ENCODE assay signal across 10 cellular contexts in genomic region chr20:43515628-43516027, GRCh38. TPM values are rescaled to one million over a fixed set of nuclear protein-coding genes. Genes with fewer than 3 reads are reported as not detected.
DNase-seq lines count a peak whose midpoint lies in the region; ATAC-seq and TF ChIP-seq lines count a peak whose summit lies in the region.
"Had no signal": no experiment of that assay in that cellular context is flagged by ENCODE, and none has a peak within 500 bp of the region (broad histone marks: within the 10 kb centered on the region; RNA-seq: fewer than 3 reads in every experiment).

No MANE protein-coding gene starts in this region.

- H3K27me3 Mint-ChIP-seq in CD4-positive, alpha-beta memory T cell = no peaks in the 10 kb centered on the region
- no peaks in the 10 kb centered on the region for H3K27me3 Mint-ChIP-seq in activated naive CD8-positive, alpha-beta T cell treated with anti-CD3 and anti-CD28 coated beads, Interleukin-2, amount 50 U/mL, for 24 hours
- peaks cover 8 to 11% (median 10%) of the 10 kb centered on the region in 3 donors for H3K27me3 Mint-ChIP-seq in naive B cell

- no peaks in the 10 kb centered on the region for H3K9me3 Mint-ChIP-seq in CD4-positive, alpha-beta memory T cell
- no peaks in the 10 kb centered on the region for H3K9me3 Mint-ChIP-seq in activated naive CD8-positive, alpha-beta T cell treated with anti-CD3 and anti-CD28 coated beads, Interleukin-2, amount 50 U/mL, for 24 hours
- peaks cover 0 to 7% (median 0%) of the 10 kb centered on the region in 7 donors for H3K9me3 Mint-ChIP-seq in naive B cell

- DNase-seq in CD4-positive, alpha-beta memory T cell = no peak
- DNase-seq in activated naive CD8-positive, alpha-beta T cell treated with anti-CD3 and anti-CD28 coated beads, Interleukin-2, amount 50 U/mL, for 24 hours = no peak
- DNase-seq in naive B cell (no peak), NCI-H2227 (lab: John Stamatoyannopoulos, UW; ENCODE audit: unreplicated experiment) (no peak), NCI-H2081 (lab: John Stamatoyannopoulos, UW) (no peak)
- DNase-seq: NCI-H1092 treated with DMSO at 0.1 percent for 48 hours had no signal

- no peak overlapping the region for H3K9ac ChIP-seq in KMS-11

- no peaks in the 10 kb centered on the region for H3K79me2 ChIP-seq in KMS-11 (ENCODE audit: insufficient read depth, low read depth)

- POLR2A ChIA-PET in CD4-positive, alpha-beta memory T cell (lab: Charles Lee; ENCODE audit: partially characterized antibody) = interaction anchor here (2.8 kb wide), 1 partner anchor 58 kb away, joined by 21 read pairs; the partner anchor contains the start of gene SRSF6

- no peaks in the 10 kb centered on the region for H3K9me3 ChIP-seq in CD4-positive, alpha-beta memory T cell (ENCODE audit: control insufficient read depth in 1 of 2, low read length in 2 of 2)

- no peak overlapping the region for H3K4me3 ChIP-seq in CD4-positive, alpha-beta memory T cell (ENCODE audit: low read length in 2 of 2)
- H3K4me3 ChIP-seq in KMS-11 (IDR thresholded peaks at IDR 0.05; ENCODE audit: insufficient read depth, low read depth, low read length) = no peak overlapping the region

- peaks cover 6 to 24% (median 13%) of the 10 kb centered on the region in 4 donors for H3K4me1 Mint-ChIP-seq in CD4-positive, alpha-beta memory T cell
- H3K4me1 Mint-ChIP-seq in activated naive CD8-positive, alpha-beta T cell treated with anti-CD3 and anti-CD28 coated beads, Interleukin-2, amount 50 U/mL, for 24 hours = peaks cover 5% of the 10 kb centered on the region
- peaks cover 10 to 20% (median 20%) of the 10 kb centered on the region in 3 donors for H3K4me1 Mint-ChIP-seq in naive B cell

- no peak overlapping the region for H2AFZ ChIP-seq in KMS-11 (ENCODE audit: low read depth)

- H3K27ac Mint-ChIP-seq in CD4-positive, alpha-beta memory T cell = peak overlapping the region in 1 of 7 donors; percentile 53
- H3K27ac Mint-ChIP-seq in activated naive CD8-positive, alpha-beta T cell treated with anti-CD3 and anti-CD28 coated beads, Interleukin-2, amount 50 U/mL, for 24 hours = no peak overlapping the region
- peak overlapping the region in 1 of 6 donors; percentile 21 for H3K27ac Mint-ChIP-seq in naive B cell

- H3K27ac ChIP-seq in CD4-positive, alpha-beta memory T cell (ENCODE audit: low read depth, low read length) = no peak overlapping the region
- no peak overlapping the region for H3K27ac ChIP-seq in KMS-11

- CTCF ChIA-PET in CD4-positive, alpha-beta memory T cell (lab: Charles Lee; ENCODE audit: partially characterized antibody) = interaction anchor here (1.2 to 2.2 kb wide), 2 partner anchors 10 to 59 kb away, joined by 3 to 8 read pairs; no protein-coding TSS in a partner anchor

- H3K4me3 Mint-ChIP-seq in CD4-positive, alpha-beta memory T cell = peak overlapping the region in 7 of 8 donors; percentile 36 to 96 (median 89)
- peak overlapping the region; percentile 91 for H3K4me3 Mint-ChIP-seq in activated naive CD8-positive, alpha-beta T cell treated with anti-CD3 and anti-CD28 coated beads, Interleukin-2, amount 50 U/mL, for 24 hours
- peak overlapping the region in 6 of 8 donors; percentile 31 to 97 (median 95) for H3K4me3 Mint-ChIP-seq in naive B cell

- peaks cover 12% of the 10 kb centered on the region for H3K4me1 ChIP-seq in CD4-positive, alpha-beta memory T cell (ENCODE audit: insufficient read depth, low read length)
- H3K4me1 ChIP-seq in KMS-11 (ENCODE audit: low read depth, poor library complexity, severe bottlenecking) = no peaks in the 10 kb centered on the region

- no peaks in the 10 kb centered on the region for H4K20me1 ChIP-seq in KMS-11 (ENCODE audit: insufficient read depth)

- no peak for TF ChIP-seq CTCF in KMS-11 (conservative IDR thresholded peaks at IDR 0.05; ENCODE audit: low read depth, low read length)

- ATAC-seq in activated naive CD8-positive, alpha-beta T cell treated with anti-CD3 and anti-CD28 coated beads, Interleukin-2, amount 50 U/mL, for 24 hours = no peak
- ATAC-seq in naive B cell (ENCODE audit: low read depth in 2 of 2) (no peak), HG03442 (IDR thresholded peaks at IDR 0.05; ENCODE audit: unreplicated experiment) (no peak), HG02588 (IDR thresholded peaks at IDR 0.05; ENCODE audit: unreplicated experiment) (no peak)

- peak overlapping the region; percentile 25; the same call in 1 of the 2 replicates for H3K4me2 ChIP-seq in KMS-11

- H3K27me3 ChIP-seq in CD4-positive, alpha-beta memory T cell (ENCODE audit: insufficient read depth, low read length) = no peaks in the 10 kb centered on the region
- H3K27me3 ChIP-seq in KMS-11 (ENCODE audit: insufficient read depth, low read depth) = no peaks in the 10 kb centered on the region

- H3K36me3 ChIP-seq in CD4-positive, alpha-beta memory T cell (ENCODE audit: insufficient read depth, low read length) = no peaks in the 10 kb centered on the region
- no peaks in the 10 kb centered on the region for H3K36me3 ChIP-seq in KMS-11 (ENCODE audit: insufficient read depth)

- peaks cover 4 to 8% of the 10 kb centered on the region in 2 donors for H3K36me3 Mint-ChIP-seq in CD4-positive, alpha-beta memory T cell
- no peaks in the 10 kb centered on the region for H3K36me3 Mint-ChIP-seq in activated naive CD8-positive, alpha-beta T cell treated with anti-CD3 and anti-CD28 coated beads, Interleukin-2, amount 50 U/mL, for 24 hours (ENCODE audit: low read depth)
- H3K36me3 Mint-ChIP-seq in naive B cell = no peaks in the 10 kb centered on the region

- intact Hi-C loops in CD4-positive, alpha-beta memory T cell (cut with micrococcal nuclease) = no loop called here

RNA-seq across cellular contexts. Expression of gene L3MBTL1, which starts 8.1 kb away (rescaled TPM):
- total RNA-seq in CD4-positive, alpha-beta memory T cell = 10 to 100 TPM; 18.3 to 22.5 TPM
- 1 to 10 TPM; 1.3 to 1.4 TPM for polyA plus RNA-seq in CD4-positive, alpha-beta memory T cell
- polyA plus RNA-seq in naive B cell (ENCODE audit: low read depth in 6 of 6) = 1 to 10 TPM in 5 of 6 donors, under 1 TPM in 1; 0.78 to 2.8 (median 1.4) TPM

RNA-seq across cellular contexts. Expression of gene SGK2, which starts 43.2 kb away (rescaled TPM):
- 1 to 10 TPM in 1 of 2 experiments, under 1 TPM in 1; 0.70 to 1.6 TPM for total RNA-seq in CD4-positive, alpha-beta memory T cell
- polyA plus RNA-seq in CD4-positive, alpha-beta memory T cell = not detected
- not detected for polyA plus RNA-seq in naive B cell (ENCODE audit: low read depth in 6 of 6)
- total RNA-seq: RPMI7951 had no signal

RNA-seq across cellular contexts. Expression of gene SRSF6, which starts 57.9 kb away (rescaled TPM):
- total RNA-seq in CD4-positive, alpha-beta memory T cell = 100 to 1,000 TPM; 175 to 186 TPM
- polyA plus RNA-seq in CD4-positive, alpha-beta memory T cell = 10 to 100 TPM; 30.6 to 47.1 TPM
- polyA plus RNA-seq in naive B cell (ENCODE audit: low read depth in 6 of 6) = 10 to 100 TPM; 43.3 to 72.5 (median 53.9) TPM
